Comparison of ENCODE assay signal across 12 cellular contexts in the genomic region with DNA sequence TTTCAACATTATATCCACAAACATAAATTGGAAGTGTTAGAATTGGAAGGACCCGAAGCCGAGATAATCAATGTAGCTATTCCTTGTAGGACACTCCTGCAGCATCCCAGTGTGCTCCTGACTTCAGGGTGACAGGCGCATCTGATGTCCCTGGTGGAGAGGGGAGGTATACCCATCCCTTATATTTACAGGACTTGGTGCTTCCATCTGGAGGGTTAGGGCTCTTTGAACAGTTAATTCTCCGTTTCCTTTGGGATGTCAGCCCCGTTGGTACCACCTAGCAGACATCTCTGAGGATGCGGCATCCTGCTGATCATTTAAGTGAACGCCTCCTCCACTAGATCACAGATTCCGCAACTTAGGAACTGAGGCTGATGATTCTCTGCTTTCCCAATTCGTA.
DNase-seq lines count a peak whose midpoint lies in the region; ATAC-seq and TF ChIP-seq lines count a peak whose summit lies in the region.
"Had no signal": no experiment of that assay in that cellular context is flagged by ENCODE, and none has a peak within 500 bp of the region (broad histone marks: within the 10 kb centered on the region; RNA-seq: fewer than 3 reads in every experiment).

No MANE protein-coding gene starts in this region.

- in situ Hi-C loops in HAP-1 (cut with MboI; ENCODE audit: low sequenced_read_pairs): no loop called here

- no peak overlapping the region for H2AFZ ChIP-seq in GM23338

- no peak overlapping the region for H3K27ac ChIP-seq in A673 (ENCODE audit: low read depth, low read length, poor library complexity, severe bottlenecking)
- no peak overlapping the region for H3K27ac ChIP-seq in GM23338 (ENCODE audit: low read depth)
- no peak overlapping the region for H3K27ac ChIP-seq in SJCRH30
- H3K27ac ChIP-seq: BLaER1, KMS-11 had no signal

- H3K36me3 Mint-ChIP-seq in GM23338 (ENCODE audit: low read depth): no peaks in the 10 kb centered on the region
- H3K36me3 Mint-ChIP-seq in chondrocyte (ENCODE audit: low read depth): no peaks in the 10 kb centered on the region
- no peaks in the 10 kb centered on the region for H3K36me3 Mint-ChIP-seq in nephron progenitor cell (ENCODE audit: low read depth)

- intact Hi-C loops in A673 (cut with micrococcal nuclease; ENCODE audit: unreplicated experiment): no loop called here

- no peak overlapping the region for H3K4me3 ChIP-seq in A673 (ENCODE audit: low read depth, low read length, poor library complexity, severe bottlenecking)
- H3K4me3 ChIP-seq in GM23338: peak overlapping the region; percentile 67
- H3K4me3 ChIP-seq in HAP-1: no peak overlapping the region
- no peak overlapping the region for H3K4me3 ChIP-seq in SJCRH30
- H3K4me3 ChIP-seq: BLaER1 had no signal

- H3K9me2 ChIP-seq in GM23338 (ENCODE audit: insufficient read depth): no peaks in the 10 kb centered on the region

- H3K4me1 Mint-ChIP-seq in GM23338 (peaks cover 28% of the 10 kb centered on the region), chondrocyte (ENCODE audit: low read depth) (no peaks in the 10 kb centered on the region), nephron progenitor cell (no peaks in the 10 kb centered on the region)

- H3K4me3 Mint-ChIP-seq in GM23338 (no peak overlapping the region), chondrocyte (ENCODE audit: unreplicated experiment) (no peak overlapping the region), nephron progenitor cell (no peak overlapping the region)

- H3K27me3 Mint-ChIP-seq in GM23338 (ENCODE audit: insufficient read depth, low read depth, poor library complexity) (peaks cover 24% of the 10 kb centered on the region), chondrocyte (ENCODE audit: low read depth) (peaks cover 53% of the 10 kb centered on the region), nephron progenitor cell (ENCODE audit: low read depth, poor library complexity) (peaks cover 90% of the 10 kb centered on the region)

- ATAC-seq in GM23338 (peak; percentile 28), GM19351 (IDR thresholded peaks at IDR 0.05; ENCODE audit: unreplicated experiment) (no peak)

- H3K36me3 ChIP-seq in A673 (ENCODE audit: insufficient read depth, low read length, poor library complexity, severe bottlenecking): no peaks in the 10 kb centered on the region
- H3K36me3 ChIP-seq in GM23338 (ENCODE audit: insufficient read depth): no peaks in the 10 kb centered on the region
- no peaks in the 10 kb centered on the region for H3K36me3 ChIP-seq in HAP-1 (replicated peaks)
- no peaks in the 10 kb centered on the region for H3K36me3 ChIP-seq in SJCRH30
- H3K36me3 ChIP-seq: BLaER1 had no signal

- CTCF ChIA-PET in A673 (lab: Charles Lee): no interaction called here

- H4K20me1 ChIP-seq in GM23338 (replicated peaks; ENCODE audit: insufficient read depth): no peaks in the 10 kb centered on the region

- DNase-seq in A673 (ENCODE audit: low spot score) (no peak), GM23338 (ENCODE audit: low spot score) (peak; percentile 76), chondrocyte (ENCODE audit: low spot score) (no peak), nephron progenitor cell (no peak), HAP-1 (ENCODE audit: low spot score in 2 of 2) (no peak), SJCRH30 (no peak)
- DNase-seq: DMS 273 treated with DMSO at 0.1 percent for 48 hours, NCI-H1105, NCI-H1694 treated with DMSO at 0.1 percent for 48 hours had no signal

- no peaks in the 10 kb centered on the region for H3K9me3 ChIP-seq in A673 (ENCODE audit: low read depth, low read length, poor library complexity, severe bottlenecking)
- no peaks in the 10 kb centered on the region for H3K9me3 ChIP-seq in HAP-1
- no peaks in the 10 kb centered on the region for H3K9me3 ChIP-seq in SJCRH30 (replicated peaks)
- H3K9me3 ChIP-seq: BLaER1 had no signal

- BruUV-seq in A673 (replicated peaks; lab: Mats Ljungman, UMichigan): no TSS peak

- no peaks in the 10 kb centered on the region; the same call in 2 of the 3 replicates for H3K9me3 Mint-ChIP-seq in GM23338
- no peaks in the 10 kb centered on the region for H3K9me3 Mint-ChIP-seq in chondrocyte (ENCODE audit: low read depth)
- H3K9me3 Mint-ChIP-seq in nephron progenitor cell: no peaks in the 10 kb centered on the region

- H3K27me3 ChIP-seq in A673 (replicated peaks; ENCODE audit: insufficient read depth, low read depth, low read length, poor library complexity) (peaks cover 42% of the 10 kb centered on the region), GM23338 (ENCODE audit: insufficient read depth) (peaks cover 10% of the 10 kb centered on the region; the same call in 1 of the 2 replicates), HAP-1 (ENCODE audit: low read depth) (no peaks in the 10 kb centered on the region; the same call in 1 of the 2 replicates), SJCRH30 (no peaks in the 10 kb centered on the region)

- TF ChIP-seq CTCF in A673 (conservative IDR thresholded peaks at IDR 0.05; ENCODE audit: low read depth, low read length) (0 out of 2 replicates have a peak, but pooled peaks have one; percentile 16), GM23338 (conservative IDR thresholded peaks at IDR 0.05; ENCODE audit: low read depth in 2 of 2) (peak; percentile 6 to 37; a peak in 2 of 4 replicates), chondrocyte (IDR thresholded peaks at IDR 0.05) (peak; percentile 25), nephron progenitor cell (IDR thresholded peaks at IDR 0.05) (peak; percentile 18)

- no peaks in the 10 kb centered on the region for H3F3A ChIP-seq in GM23338 (replicated peaks; ENCODE audit: low read depth)

- POLR2A ChIA-PET in A673 (lab: Charles Lee; ENCODE audit: low non-redundant PET): interaction anchor here (0.6 kb wide), 1 partner anchor 739 kb away, joined by 3 read pairs; no protein-coding TSS in a partner anchor

- no peaks in the 10 kb centered on the region for H3K79me2 ChIP-seq in GM23338 (replicated peaks; ENCODE audit: insufficient read depth)

- H3K4me2 ChIP-seq in GM23338: peak overlapping the region; percentile 90
- H3K4me2 ChIP-seq: BLaER1, KMS-11 had no signal

- H3K4me1 ChIP-seq in A673 (ENCODE audit: insufficient read depth, low read length, poor library complexity, severe bottlenecking) (no peaks in the 10 kb centered on the region), GM23338 (ENCODE audit: insufficient read depth) (peaks cover 38% of the 10 kb centered on the region), HAP-1 (no peaks in the 10 kb centered on the region), SJCRH30 (no peaks in the 10 kb centered on the region)

- H3K27ac Mint-ChIP-seq in GM23338 (no peak overlapping the region), chondrocyte (ENCODE audit: unreplicated experiment) (no peak overlapping the region), nephron progenitor cell (no peak overlapping the region)

TF ChIP-seq in GM23338, 12 proteins besides CTCF, POLR2A, EP300 and RAD21 (continues in another document):
- TF ChIP-seq ETS1 (IDR thresholded peaks at IDR 0.05): no peak
- TF ChIP-seq ZNF331 (CRISPR knock-in tag; IDR thresholded peaks at IDR 0.05; ENCODE audit: low read depth): no peak
- no peak for TF ChIP-seq JUNB (IDR thresholded peaks at IDR 0.05; ENCODE audit: unreplicated experiment)
- TF ChIP-seq, protein P1, sequence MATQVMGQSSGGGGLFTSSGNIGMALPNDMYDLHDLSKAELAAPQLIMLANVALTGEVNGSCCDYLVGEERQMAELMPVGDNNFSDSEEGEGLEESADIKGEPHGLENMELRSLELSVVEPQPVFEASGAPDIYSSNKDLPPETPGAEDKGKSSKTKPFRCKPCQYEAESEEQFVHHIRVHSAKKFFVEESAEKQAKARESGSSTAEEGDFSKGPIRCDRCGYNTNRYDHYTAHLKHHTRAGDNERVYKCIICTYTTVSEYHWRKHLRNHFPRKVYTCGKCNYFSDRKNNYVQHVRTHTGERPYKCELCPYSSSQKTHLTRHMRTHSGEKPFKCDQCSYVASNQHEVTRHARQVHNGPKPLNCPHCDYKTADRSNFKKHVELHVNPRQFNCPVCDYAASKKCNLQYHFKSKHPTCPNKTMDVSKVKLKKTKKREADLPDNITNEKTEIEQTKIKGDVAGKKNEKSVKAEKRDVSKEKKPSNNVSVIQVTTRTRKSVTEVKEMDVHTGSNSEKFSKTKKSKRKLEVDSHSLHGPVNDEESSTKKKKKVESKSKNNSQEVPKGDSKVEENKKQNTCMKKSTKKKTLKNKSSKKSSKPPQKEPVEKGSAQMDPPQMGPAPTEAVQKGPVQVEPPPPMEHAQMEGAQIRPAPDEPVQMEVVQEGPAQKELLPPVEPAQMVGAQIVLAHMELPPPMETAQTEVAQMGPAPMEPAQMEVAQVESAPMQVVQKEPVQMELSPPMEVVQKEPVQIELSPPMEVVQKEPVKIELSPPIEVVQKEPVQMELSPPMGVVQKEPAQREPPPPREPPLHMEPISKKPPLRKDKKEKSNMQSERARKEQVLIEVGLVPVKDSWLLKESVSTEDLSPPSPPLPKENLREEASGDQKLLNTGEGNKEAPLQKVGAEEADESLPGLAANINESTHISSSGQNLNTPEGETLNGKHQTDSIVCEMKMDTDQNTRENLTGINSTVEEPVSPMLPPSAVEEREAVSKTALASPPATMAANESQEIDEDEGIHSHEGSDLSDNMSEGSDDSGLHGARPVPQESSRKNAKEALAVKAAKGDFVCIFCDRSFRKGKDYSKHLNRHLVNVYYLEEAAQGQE (IDR thresholded peaks at IDR 0.05; ENCODE audit: unreplicated experiment): no peak
- no peak for TF ChIP-seq ZNF114 (CRISPR knock-in tag; IDR thresholded peaks at IDR 0.05)
